ENCODE assay signal across 26 cellular contexts in the genomic region with DNA sequence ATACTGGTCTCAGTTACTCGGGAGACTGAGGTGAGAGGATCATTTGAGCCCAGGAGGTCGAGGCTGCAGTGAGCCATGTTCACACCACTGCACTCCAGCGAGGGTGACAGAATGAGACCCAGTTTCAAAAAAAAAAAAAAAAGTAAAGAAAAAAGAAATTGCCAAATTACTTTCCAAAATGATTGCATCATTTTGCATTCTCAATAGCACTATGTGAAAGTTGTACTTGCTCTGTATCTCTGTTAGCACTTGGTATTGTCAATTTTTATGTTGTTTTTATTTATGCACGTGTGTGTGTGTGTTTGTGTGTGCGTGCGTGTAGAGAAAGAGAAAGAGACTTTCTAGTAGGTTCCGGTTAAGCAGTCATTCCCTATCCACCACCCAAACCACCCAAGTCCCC.
DNase-seq lines count a peak whose midpoint lies in the region; ATAC-seq, FAIRE-seq and TF ChIP-seq lines count a peak whose summit lies in the region.
"Had no signal": no experiment of that assay in that cellular context is flagged by ENCODE, and none has a peak within 500 bp of the region (broad histone marks: within the 10 kb centered on the region; RNA-seq: fewer than 3 reads in every experiment).

No MANE protein-coding gene starts in this region.

- no TSS peak for BruUV-seq in K562 (replicated peaks; lab: Mats Ljungman, UMichigan)

- no peaks in the 10 kb centered on the region for H3K9me3 Mint-ChIP-seq in stimulated activated effector memory CD8-positive, alpha-beta T cell treated with anti-CD3 and anti-CD28 coated beads, Interleukin-12 subunit alpha, Interleukin-12 subunit beta, amount 100 ng/mL, for 72 hours

- H2BK5ac ChIP-seq in mesendoderm (ENCODE audit: low read length) = no peak overlapping the region

- POLR2A ChIA-PET in HEK293 (lab: Yijun Ruan, JAX) = no interaction called here
- POLR2A ChIA-PET in K562 (lab: Yijun Ruan, JAX) = no interaction called here

- intact Hi-C loops in K562 (cut with micrococcal nuclease) = no loop called here

- H3K4ac ChIP-seq in mesendoderm (ENCODE audit: low read depth, low read length) = peak overlapping the region; percentile 31

- ATAC-seq in K562 = no peak
- ATAC-seq in stimulated activated effector memory CD8-positive, alpha-beta T cell treated with anti-CD3 and anti-CD28 coated beads, Interleukin-12 subunit alpha, Interleukin-12 subunit beta, amount 100 ng/mL, for 72 hours = no peak
- ATAC-seq: GM12878 had no signal

- TF ChIP-seq CTCF in HEK293 (tag by site-specific recombination; IDR thresholded peaks at IDR 0.05) (no peak), K562 (IDR thresholded peaks at IDR 0.05 in 2 of 3, conservative IDR thresholded peaks at IDR 0.05 in 1 of 3; ENCODE audit: insufficient read depth in 2 of 3, low read depth in 1 of 3, low read length in 3 of 3) (no peak)

- H3K27ac ChIP-seq in HEK293 (ENCODE audit: extremely low read depth, low read depth, low read length) (no peak overlapping the region), K562 (ENCODE audit: extremely low read depth, low read depth, low read length) (no peak overlapping the region), mesendoderm (ENCODE audit: low read depth, low read length) (no peak overlapping the region)
- H3K27ac ChIP-seq: BLaER1 had no signal

- H3K27me3 ChIP-seq in K562 (ENCODE audit: control insufficient read depth in 2 of 2, insufficient read depth in 2 of 2, low read length in 2 of 2) (no peaks in the 10 kb centered on the region), mesendoderm (ENCODE audit: insufficient read depth, low read length, poor library complexity) (no peaks in the 10 kb centered on the region)
- H3K27me3 ChIP-seq: BE2C, BLaER1 had no signal

- H2BK15ac ChIP-seq in mesendoderm (replicated peaks; ENCODE audit: low read depth) = no peak overlapping the region

- no peaks in the 10 kb centered on the region for H3K9me1 ChIP-seq in K562 (ENCODE audit: control insufficient read depth, insufficient read depth, low read length)

- no peaks in the 10 kb centered on the region for H4K20me1 ChIP-seq in K562 (replicated peaks; ENCODE audit: control insufficient read depth, insufficient read depth, low read length)
- H4K20me1 ChIP-seq: BLaER1 had no signal

- TF ChIP-seq RAD21 in K562 (CRISPR knock-in tag; conservative IDR thresholded peaks at IDR 0.05 in 1 of 2, IDR thresholded peaks at IDR 0.05 in 1 of 2) = no peak

- no peak for DNase-seq in K562 (ENCODE audit: extremely low read depth in 1 of 4, low spot score in 3 of 4)
- DNase-seq in mesendoderm = no peak
- no peak for DNase-seq in stimulated activated effector memory CD8-positive, alpha-beta T cell treated with anti-CD3 and anti-CD28 coated beads, Interleukin-12 subunit alpha, Interleukin-12 subunit beta, amount 100 ng/mL, for 72 hours (ENCODE audit: low spot score in 2 of 2)
- DNase-seq in NCI-H1417 (lab: John Stamatoyannopoulos, UW) = no peak
- DNase-seq: 8988T; ACHN; BE2C; C1 segment of cervical spinal cord; CD4-positive, alpha-beta memory T cell; CD4-positive, CD25-positive, alpha-beta regulatory T cell; CD8-positive, alpha-beta memory T cell; COR-L47; DMS 273 treated with DMSO at 0.1 percent for 48 hours; DMS153; DMS53; DMS79; DND-41; EL; GDM1 had no signal

- H3K23ac ChIP-seq in mesendoderm (ENCODE audit: low read length) = no peak overlapping the region

- H4K5ac ChIP-seq in mesendoderm (ENCODE audit: low read length) = no peak overlapping the region

- H3K4me3 ChIP-seq in HEK293 (ENCODE audit: low read depth, low read length) (no peak overlapping the region), K562 (no peak overlapping the region), mesendoderm (ENCODE audit: low read length) (no peak overlapping the region)
- H3K4me3 ChIP-seq: BLaER1, GM12878 had no signal

- no peak overlapping the region for H2BK120ac ChIP-seq in mesendoderm (ENCODE audit: low read depth, low read length)

- CTCF ChIA-PET in HEK293 (lab: Yijun Ruan, JAX) = no interaction called here
- CTCF ChIA-PET in K562 (lab: Yijun Ruan, JAX; ENCODE audit: low intra/inter-chr PET ratio) = no interaction called here

- no peak overlapping the region for H2AK5ac ChIP-seq in mesendoderm (ENCODE audit: low read length)

- no peaks in the 10 kb centered on the region for H3K79me2 ChIP-seq in K562 (ENCODE audit: control insufficient read depth, insufficient read depth, low read length)
- H3K79me2 ChIP-seq in mesendoderm (ENCODE audit: control insufficient read depth, insufficient read depth, low read length) = no peaks in the 10 kb centered on the region

- no peak for TF ChIP-seq POLR2A in K562 (conservative IDR thresholded peaks at IDR 0.05)

- H2AFZ ChIP-seq in K562 (ENCODE audit: low read depth, low read length) = no peak overlapping the region

- H4K8ac ChIP-seq in mesendoderm (ENCODE audit: low read depth, low read length) = no peak overlapping the region

- H3K79me1 ChIP-seq in mesendoderm (ENCODE audit: low read length) = no peaks in the 10 kb centered on the region

- WGBS in K562 (ENCODE audit: insufficient coverage, low coverage, missing lambda C conversion rate) = 4% methylated on average over 7 of the region's 7 CpGs
- no CpG with 5 or more reads among the region's 7 CpGs for WGBS in mesendoderm (ENCODE audit: extremely low coverage, insufficient coverage, low lambda C conversion rate)

- in situ Hi-C loops in K562 (cut with MboI) = no loop called here

- peak overlapping the region; percentile 60 for H3K18ac ChIP-seq in mesendoderm (ENCODE audit: low read length)

- no peaks in the 10 kb centered on the region for H3K4me1 Mint-ChIP-seq in stimulated activated effector memory CD8-positive, alpha-beta T cell treated with anti-CD3 and anti-CD28 coated beads, Interleukin-12 subunit alpha, Interleukin-12 subunit beta, amount 100 ng/mL, for 72 hours
- H3K4me1 Mint-ChIP-seq: CD4-positive, alpha-beta memory T cell; CD4-positive, CD25-positive, alpha-beta regulatory T cell; CD8-positive, alpha-beta memory T cell had no signal

- no peak overlapping the region for H3K56ac ChIP-seq in mesendoderm (ENCODE audit: low read length)

- H3K4me1 ChIP-seq in HEK293 (ENCODE audit: control insufficient read depth, insufficient read depth, low read length) = no peaks in the 10 kb centered on the region
- H3K4me1 ChIP-seq in K562 (replicated peaks in 1 of 2; ENCODE audit: control insufficient read depth in 2 of 2, insufficient read depth in 2 of 2, low read length in 2 of 2) = no peaks in the 10 kb centered on the region
- no peaks in the 10 kb centered on the region for H3K4me1 ChIP-seq in mesendoderm (ENCODE audit: control insufficient read depth, low read depth, low read length)
- H3K4me1 ChIP-seq: BLaER1 had no signal

- no peak overlapping the region for H3K4me3 Mint-ChIP-seq in stimulated activated effector memory CD8-positive, alpha-beta T cell treated with anti-CD3 and anti-CD28 coated beads, Interleukin-12 subunit alpha, Interleukin-12 subunit beta, amount 100 ng/mL, for 72 hours
- H3K4me3 Mint-ChIP-seq: CD14-positive monocyte; CD4-positive, alpha-beta memory T cell; CD4-positive, CD25-positive, alpha-beta regulatory T cell; CD8-positive, alpha-beta memory T cell had no signal

- no peaks in the 10 kb centered on the region for H3K36me3 Mint-ChIP-seq in stimulated activated effector memory CD8-positive, alpha-beta T cell treated with anti-CD3 and anti-CD28 coated beads, Interleukin-12 subunit alpha, Interleukin-12 subunit beta, amount 100 ng/mL, for 72 hours
- H3K36me3 Mint-ChIP-seq: CD14-positive monocyte; CD4-positive, alpha-beta memory T cell; CD4-positive, CD25-positive, alpha-beta regulatory T cell; CD8-positive, alpha-beta memory T cell had no signal

- no peak for FAIRE-seq in K562 (lab: Jason Lieb, UNC)
- FAIRE-seq: A204.1, GM12878, GM12892, GM18507 had no signal

- H3K27ac Mint-ChIP-seq in stimulated activated effector memory CD8-positive, alpha-beta T cell treated with anti-CD3 and anti-CD28 coated beads, Interleukin-12 subunit alpha, Interleukin-12 subunit beta, amount 100 ng/mL, for 72 hours = no peak overlapping the region
- H3K27ac Mint-ChIP-seq: CD14-positive monocyte; CD4-positive, alpha-beta memory T cell; CD4-positive, CD25-positive, alpha-beta regulatory T cell; CD8-positive, alpha-beta memory T cell had no signal

- H3K36me3 ChIP-seq in HEK293 (ENCODE audit: control insufficient read depth in 2 of 2, insufficient read depth in 1 of 2, low read length in 2 of 2) (no peaks in the 10 kb centered on the region), K562 (ENCODE audit: control insufficient read depth, insufficient read depth, low read length) (no peaks in the 10 kb centered on the region), mesendoderm (ENCODE audit: control insufficient read depth, insufficient read depth, low read length) (no peaks in the 10 kb centered on the region)
- H3K36me3 ChIP-seq: BE2C, BLaER1 had no signal

- TF ChIP-seq EP300 in K562 (IDR thresholded peaks at IDR 0.05; ENCODE audit: low read length) = no peak

- H3K9ac ChIP-seq in K562 (ENCODE audit: insufficient read depth in 1 of 2, low read depth in 2 of 2, low read length in 2 of 2) (no peak overlapping the region), mesendoderm (ENCODE audit: low read length) (no peak overlapping the region)
- H3K9ac ChIP-seq: BLaER1 had no signal

- H3K9me3 ChIP-seq in HEK293 (ENCODE audit: control insufficient read depth, insufficient read depth, low read depth, low read length) (no peaks in the 10 kb centered on the region), K562 (replicated peaks; ENCODE audit: control insufficient read depth, insufficient read depth, low read depth, low read length) (no peaks in the 10 kb centered on the region)
- H3K9me3 ChIP-seq: BE2C had no signal

- H3K4me2 ChIP-seq in K562 (ENCODE audit: insufficient read depth, low read length) = no peak overlapping the region
- no peak overlapping the region for H3K4me2 ChIP-seq in mesendoderm (ENCODE audit: low read length)
- H3K4me2 ChIP-seq: BLaER1 had no signal

TF ChIP-seq in HEK293, 187 proteins besides CTCF, POLR2A, EP300 and RAD21:
- TF ChIP-seq PRDM1 (tag by site-specific recombination; IDR thresholded peaks at IDR 0.05) (peak; percentile 55), ZNF37A (tag by site-specific recombination; IDR thresholded peaks at IDR 0.05) (no peak)

TF ChIP-seq in K562, 482 proteins besides CTCF, POLR2A, EP300 and RAD21:
- TF ChIP-seq CEBPG (CRISPR knock-in tag; IDR thresholded peaks at IDR 0.05) (no peak), CEBPG (tag; conservative IDR thresholded peaks at IDR 0.05 in 1 of 2, IDR thresholded peaks at IDR 0.05 in 1 of 2) (peak in 1 of 2 experiments; percentile 55; a peak in 1 of 4 replicates), ATF3 (IDR thresholded peaks at IDR 0.05) (peak; percentile 21; the same call in 1 of the 2 replicates), ATF3 (CRISPR knock-in tag; conservative IDR thresholded peaks at IDR 0.05) (no peak), XRCC5 (IDR thresholded peaks at IDR 0.05; ENCODE audit: low read depth, low read length) (no peak)
